8 cellular contexts compared by ENCODE assay signal in the genomic region with DNA sequence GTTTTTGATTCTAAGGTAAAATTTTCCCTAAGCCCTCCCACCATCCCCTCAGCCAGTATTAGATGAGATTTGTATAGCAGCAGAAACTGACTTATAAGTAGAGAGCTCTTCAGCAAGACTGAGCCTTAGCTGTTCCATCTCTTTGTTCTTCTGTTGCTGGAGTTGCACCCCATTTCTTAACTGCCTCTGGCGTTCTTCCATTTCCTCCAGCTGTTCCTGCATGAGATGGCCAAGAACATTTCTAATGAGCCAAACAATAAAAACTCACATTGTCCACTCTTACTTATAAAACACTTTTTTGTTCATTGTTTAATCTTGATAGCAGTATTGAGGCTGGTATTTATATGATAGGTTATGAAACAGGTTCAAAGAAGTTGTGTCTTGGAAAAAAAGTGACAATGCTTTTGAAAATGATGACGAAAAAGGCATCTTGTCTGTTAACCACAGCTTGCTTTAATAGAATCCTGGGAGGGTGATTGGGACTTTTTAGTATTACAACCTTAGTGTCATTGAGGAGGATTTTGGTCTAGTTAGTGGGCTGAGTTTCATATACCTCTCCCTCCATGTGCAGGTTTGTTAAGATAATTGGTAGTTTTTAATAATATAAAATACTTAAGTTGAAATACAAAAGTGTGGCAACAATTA. TPM values are rescaled to one million over a fixed set of nuclear protein-coding genes. Genes with fewer than 3 reads are reported as not detected.
A peak's percentile ranks its signal among the peaks of the same experiment; 100 is the strongest.
DNase-seq lines count a peak whose midpoint lies in the region; ATAC-seq and TF ChIP-seq lines count a peak whose summit lies in the region.

No MANE protein-coding gene starts in this region.

- H3K27ac Mint-ChIP-seq in natural killer cell = peak overlapping the region; percentile 26 to 67
- peak overlapping the region in 1 of 2 donors; percentile 56 for H3K27ac Mint-ChIP-seq in natural killer cell treated with Interleukin-12 subunit alpha and Interleukin-12 subunit beta and Interleukin-15 and Interleukin-18, amount 100 ng/mL, for 72 hours
- H3K27ac Mint-ChIP-seq in naive thymus-derived CD8-positive, alpha-beta T cell = peak overlapping the region in 6 of 10 donors; percentile 11 to 60 (median 30)

- no peak for DNase-seq in natural killer cell
- DNase-seq in natural killer cell treated with Interleukin-12 subunit alpha and Interleukin-12 subunit beta and Interleukin-15 and Interleukin-18, amount 100 ng/mL, for 72 hours (ENCODE audit: low spot score) = no peak
- DNase-seq in esophagus muscularis mucosa (ENCODE audit: extremely low spot score) = no peak
- DNase-seq in naive thymus-derived CD8-positive, alpha-beta T cell = no peak
- DNase-seq in NCI-H774 (lab: John Stamatoyannopoulos, UW) = no peak
- DNase-seq in NCI-H1092 (lab: John Stamatoyannopoulos, UW) = no peak
- no peak for DNase-seq in GM20000 (ENCODE audit: low spot score)

- 20% methylated on average over 2 of the region's 2 CpGs for WGBS in esophagus muscularis mucosa

- POLR2A ChIA-PET in naive thymus-derived CD8-positive, alpha-beta T cell (lab: Charles Lee) = no interaction called here

- intact Hi-C loops in natural killer cell (cut with micrococcal nuclease) = no loop called here
- intact Hi-C loops in esophagus muscularis mucosa (cut with DNase I) = no loop called here

- no peaks in the 10 kb centered on the region for H3K27me3 ChIP-seq in esophagus muscularis mucosa

- no peak for TF ChIP-seq EP300 in esophagus muscularis mucosa (IDR thresholded peaks at IDR 0.05)

- H3K4me1 Mint-ChIP-seq in natural killer cell = no peaks in the 10 kb centered on the region
- peaks cover 0 to 7% of the 10 kb centered on the region in 2 donors for H3K4me1 Mint-ChIP-seq in natural killer cell treated with Interleukin-12 subunit alpha and Interleukin-12 subunit beta and Interleukin-15 and Interleukin-18, amount 100 ng/mL, for 72 hours (ENCODE audit: low read depth in 2 of 2)
- H3K4me1 Mint-ChIP-seq in naive thymus-derived CD8-positive, alpha-beta T cell = no peaks in the 10 kb centered on the region

- ATAC-seq in natural killer cell (no peak), HG03571 (IDR thresholded peaks at IDR 0.05; ENCODE audit: unreplicated experiment) (no peak)
- no peak for ATAC-seq in natural killer cell treated with Interleukin-12 subunit alpha and Interleukin-12 subunit beta and Interleukin-15 and Interleukin-18, amount 100 ng/mL, for 72 hours
- ATAC-seq in naive thymus-derived CD8-positive, alpha-beta T cell = no peak

- H3K9me3 Mint-ChIP-seq in natural killer cell = no peaks in the 10 kb centered on the region
- H3K9me3 Mint-ChIP-seq in natural killer cell treated with Interleukin-12 subunit alpha and Interleukin-12 subunit beta and Interleukin-15 and Interleukin-18, amount 100 ng/mL, for 72 hours = no peaks in the 10 kb centered on the region
- H3K9me3 Mint-ChIP-seq in naive thymus-derived CD8-positive, alpha-beta T cell = no peaks in the 10 kb centered on the region

- TF ChIP-seq CTCF in natural killer cell (IDR thresholded peaks at IDR 0.05) = no peak
- TF ChIP-seq CTCF in esophagus muscularis mucosa (IDR thresholded peaks at IDR 0.05) = no peak
- no peak for TF ChIP-seq CTCF in GM20000 (IDR thresholded peaks at IDR 0.05; ENCODE audit: extremely low read depth, missing control alignments)

- peaks cover 16% of the 10 kb centered on the region for H3K36me3 Mint-ChIP-seq in natural killer cell
- H3K36me3 Mint-ChIP-seq in natural killer cell treated with Interleukin-12 subunit alpha and Interleukin-12 subunit beta and Interleukin-15 and Interleukin-18, amount 100 ng/mL, for 72 hours = peaks cover 31% of the 10 kb centered on the region
- H3K36me3 Mint-ChIP-seq in naive thymus-derived CD8-positive, alpha-beta T cell = peaks cover 0 to 69% (median 8%) of the 10 kb centered on the region in 3 donors

- H3K4me3 ChIP-seq in esophagus muscularis mucosa = no peak overlapping the region

- H3K27me3 Mint-ChIP-seq in natural killer cell (ENCODE audit: low read depth in 2 of 2) = no peaks in the 10 kb centered on the region
- no peaks in the 10 kb centered on the region for H3K27me3 Mint-ChIP-seq in natural killer cell treated with Interleukin-12 subunit alpha and Interleukin-12 subunit beta and Interleukin-15 and Interleukin-18, amount 100 ng/mL, for 72 hours
- no peaks in the 10 kb centered on the region for H3K27me3 Mint-ChIP-seq in naive thymus-derived CD8-positive, alpha-beta T cell

- H3K9me3 ChIP-seq in esophagus muscularis mucosa = no peaks in the 10 kb centered on the region

- no peak overlapping the region for H3K4me3 Mint-ChIP-seq in natural killer cell
- no peak overlapping the region for H3K4me3 Mint-ChIP-seq in natural killer cell treated with Interleukin-12 subunit alpha and Interleukin-12 subunit beta and Interleukin-15 and Interleukin-18, amount 100 ng/mL, for 72 hours
- no peak overlapping the region for H3K4me3 Mint-ChIP-seq in naive thymus-derived CD8-positive, alpha-beta T cell

- peak overlapping the region; percentile 75 to 98 (median 78) for H3K27ac ChIP-seq in esophagus muscularis mucosa (replicated peaks in 1 of 4)

- H3K36me3 ChIP-seq in esophagus muscularis mucosa = peaks cover 0 to 69% (median 48%) of the 10 kb centered on the region in 4 donors

- peaks cover 23 to 92% (median 87%) of the 10 kb centered on the region in 4 donors for H3K4me1 ChIP-seq in esophagus muscularis mucosa

- TF ChIP-seq POLR2A in esophagus muscularis mucosa (IDR thresholded peaks at IDR 0.05; ENCODE audit: low read depth) = no peak

RNA-seq across cellular contexts. Expression of a gene that starts 18.3 kb away (rescaled TPM):
- not detected for total RNA-seq in natural killer cell
- total RNA-seq in natural killer cell treated with Interleukin-12 subunit alpha and Interleukin-12 subunit beta and Interleukin-15 and Interleukin-18, amount 100 ng/mL, for 72 hours = not detected
- total RNA-seq in esophagus muscularis mucosa = 100 to 1,000 TPM; 111 to 201 (median 153) TPM
- total RNA-seq in naive thymus-derived CD8-positive, alpha-beta T cell = not detected
- polyA plus RNA-seq in naive thymus-derived CD8-positive, alpha-beta T cell = not detected

RNA-seq across cellular contexts. Expression of a gene that starts 33.3 kb away (rescaled TPM):
- total RNA-seq in natural killer cell = 100 to 1,000 TPM; 199 to 241 (median 224) TPM
- 100 to 1,000 TPM; 228 to 244 TPM for total RNA-seq in natural killer cell treated with Interleukin-12 subunit alpha and Interleukin-12 subunit beta and Interleukin-15 and Interleukin-18, amount 100 ng/mL, for 72 hours
- total RNA-seq in esophagus muscularis mucosa = 10 to 100 TPM; 83.0 to 98.8 (median 92.2) TPM
- 100 to 1,000 TPM; 191 to 193 TPM for total RNA-seq in naive thymus-derived CD8-positive, alpha-beta T cell
- 100 to 1,000 TPM; 226 to 251 (median 231) TPM for polyA plus RNA-seq in naive thymus-derived CD8-positive, alpha-beta T cell

RNA-seq across cellular contexts. Expression of a gene that starts 33.9 kb away (rescaled TPM):
- 10 to 100 TPM; 46.1 to 62.2 (median 55.6) TPM for total RNA-seq in natural killer cell
- 10 to 100 TPM; 51.6 to 58.3 TPM for total RNA-seq in natural killer cell treated with Interleukin-12 subunit alpha and Interleukin-12 subunit beta and Interleukin-15 and Interleukin-18, amount 100 ng/mL, for 72 hours
- 10 to 100 TPM; 19.6 to 31.1 (median 25.8) TPM for total RNA-seq in esophagus muscularis mucosa
- 10 to 100 TPM; 54.3 to 57.2 TPM for total RNA-seq in naive thymus-derived CD8-positive, alpha-beta T cell
- 10 to 100 TPM; 53.2 to 65.8 (median 65.6) TPM for polyA plus RNA-seq in naive thymus-derived CD8-positive, alpha-beta T cell

Comparison
In these comparisons a context has a peak if more than half of its experiments do, and no peak if none do; other contexts are left out.
1. RNA of a gene that starts 18.3 kb away (total RNA-seq): 111 to 201 TPM in esophagus muscularis mucosa; not detected in natural killer cell treated with Interleukin-12 subunit alpha and Interleukin-12 subunit beta and Interleukin-15 and Interleukin-18, amount 100 ng/mL, for 72 hours, not detected in naive thymus-derived CD8-positive, alpha-beta T cell and not detected in natural killer cell; every median in the first group is over 10 times any median in the second.